In the genomic region with DNA sequence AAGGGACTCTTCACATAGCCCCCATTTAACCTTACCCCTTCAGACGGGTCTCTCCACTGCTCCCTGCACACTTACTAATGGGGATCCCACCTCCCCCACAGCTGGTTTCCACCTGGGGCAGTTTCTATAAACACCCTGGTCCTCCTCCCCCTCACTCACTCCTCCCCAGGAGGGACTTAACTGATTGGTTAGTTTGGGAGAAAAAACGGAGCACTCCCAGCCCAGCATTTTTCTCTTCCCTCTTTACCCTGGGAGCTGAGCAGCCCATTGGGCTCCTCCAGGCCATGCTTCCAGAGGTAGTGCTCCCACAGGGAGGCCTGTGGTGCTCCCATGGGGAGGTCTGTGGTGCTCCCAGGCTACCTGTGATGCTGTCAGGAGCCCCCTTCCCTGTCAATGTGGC, we compare ENCODE assay signal across 20 cellular contexts.
DNase-seq lines count a peak whose midpoint lies in the region; ATAC-seq, FAIRE-seq and TF ChIP-seq lines count a peak whose summit lies in the region.
"Had no signal": no experiment of that assay in that cellular context is flagged by ENCODE, and none has a peak within 500 bp of the region (broad histone marks: within the 10 kb centered on the region; RNA-seq: fewer than 3 reads in every experiment).

No MANE protein-coding gene starts in this region.

- no peak for ATAC-seq in HepG2
- no peak for ATAC-seq in right lobe of liver
- no peak for ATAC-seq in GM21529 (IDR thresholded peaks at IDR 0.05; ENCODE audit: unreplicated experiment)
- ATAC-seq: A549 had no signal

- no peak overlapping the region for H3K23ac ChIP-seq in H9 (ENCODE audit: insufficient read length, low read depth, low read length)

- H3K4me1 ChIP-seq in HepG2 (ENCODE audit: insufficient read depth, low read length) = no peaks in the 10 kb centered on the region
- no peaks in the 10 kb centered on the region for H3K4me1 ChIP-seq in right lobe of liver
- H3K4me1 ChIP-seq in H9 (ENCODE audit: insufficient read depth, low read length) = no peaks in the 10 kb centered on the region; the same call in 1 of the 2 replicates
- H3K4me1 ChIP-seq: A549, Caco-2 had no signal

- H3K9me3 ChIP-seq in HepG2 (ENCODE audit: low read length) = no peaks in the 10 kb centered on the region
- no peaks in the 10 kb centered on the region for H3K9me3 ChIP-seq in right lobe of liver
- no peaks in the 10 kb centered on the region for H3K9me3 ChIP-seq in H9 (ENCODE audit: control insufficient read depth, low read depth, low read length)
- H3K9me3 ChIP-seq: A549, Caco-2 had no signal

- no peak overlapping the region for H4K8ac ChIP-seq in H9 (replicated peaks; ENCODE audit: insufficient read length, low read depth, low read length)

- TF ChIP-seq POLR2A in HepG2 (IDR thresholded peaks at IDR 0.05; ENCODE audit: insufficient read depth in 1 of 2, low read depth in 2 of 2, low read length in 2 of 2) (no peak), right lobe of liver (IDR thresholded peaks at IDR 0.05) (no peak)

- no peak overlapping the region for H2BK120ac ChIP-seq in H9 (ENCODE audit: low read depth, low read length, poor library complexity, severe bottlenecking)

- peaks cover 7% of the 10 kb centered on the region for H3K27me3 Mint-ChIP-seq in glutamatergic neuron (ENCODE audit: unreplicated experiment)
- H3K27me3 Mint-ChIP-seq in neural crest cell (ENCODE audit: low read depth) = peaks cover 8% of the 10 kb centered on the region
- H3K27me3 Mint-ChIP-seq in H9 (ENCODE audit: low read depth) = no peaks in the 10 kb centered on the region; the same call in 1 of the 2 replicates

- TF ChIP-seq CTCF in HepG2 (CRISPR knock-in tag; IDR thresholded peaks at IDR 0.05) = no peak
- no peak for TF ChIP-seq CTCF in right lobe of liver (IDR thresholded peaks at IDR 0.05)
- TF ChIP-seq CTCF in glutamatergic neuron (IDR thresholded peaks at IDR 0.05; ENCODE audit: partially characterized antibody, unreplicated experiment) = no peak
- TF ChIP-seq CTCF in neural crest cell (conservative IDR thresholded peaks at IDR 0.05) = no peak
- no peak for TF ChIP-seq CTCF in H9 (conservative IDR thresholded peaks at IDR 0.05)

- DNase-seq in HepG2 (ENCODE audit: low spot score) (no peak), right lobe of liver (no peak), glutamatergic neuron (no peak), neural crest cell (ENCODE audit: low read depth, low spot score) (no peak), nucleus accumbens (lab: John Stamatoyannopoulos, UW) (no peak), H9 (no peak)
- DNase-seq: AML-193; CD4-positive, alpha-beta T cell; GDM1; GOT3; H7 had no signal

- no peak overlapping the region for H3K18ac ChIP-seq in H9 (ENCODE audit: insufficient read length, low read depth, low read length)

- H4K5ac ChIP-seq in H9 (ENCODE audit: insufficient read length, low read depth, low read length) = no peak overlapping the region

- H3K4me3 ChIP-seq in HepG2 (replicated peaks in 1 of 3; ENCODE audit: insufficient read depth in 1 of 3, low read depth in 2 of 3, low read length in 3 of 3) (no peak overlapping the region), right lobe of liver (no peak overlapping the region)
- H3K4me3 ChIP-seq: A549 had no signal

- H3K56ac ChIP-seq in H9 (ENCODE audit: insufficient read length, low read depth, low read length) = no peak overlapping the region

- H3K9me3 Mint-ChIP-seq in glutamatergic neuron (ENCODE audit: unreplicated experiment) (peaks cover 9% of the 10 kb centered on the region), neural crest cell (peaks cover 6% of the 10 kb centered on the region), H9 (no peaks in the 10 kb centered on the region; a peak in 2 of 5 replicates)
- H3K9me3 Mint-ChIP-seq: CD4-positive, alpha-beta T cell had no signal

- in situ Hi-C loops in HepG2 (cut with HindIII; ENCODE audit: extremely low pct_ligation_motif_present, low pct_unique_long_range_greater_than_20kb) = no loop called here

- H3K27me3 ChIP-seq in HepG2 (ENCODE audit: control insufficient read depth in 1 of 2, insufficient read depth in 2 of 2, low read length in 2 of 2) (peaks cover 0 to 31% of the 10 kb centered on the region in 2 experiments; a peak in 3 of 5 replicates), right lobe of liver (no peaks in the 10 kb centered on the region), H9 (ENCODE audit: insufficient read depth, low read length) (no peaks in the 10 kb centered on the region; the same call in 1 of the 2 replicates)

- no peak overlapping the region for H3K14ac ChIP-seq in H9 (ENCODE audit: insufficient read depth, low read length)

- H3K27ac Mint-ChIP-seq in glutamatergic neuron (ENCODE audit: unreplicated experiment) (no peak overlapping the region), neural crest cell (ENCODE audit: unreplicated experiment) (peak overlapping the region; percentile 70), H9 (peak overlapping the region in 1 of 3 experiments; percentile 50; a peak in 1 of 7 replicates)
- H3K27ac Mint-ChIP-seq: CD4-positive, alpha-beta T cell had no signal

- no peak for FAIRE-seq in HepG2 (lab: Jason Lieb, UNC)
- FAIRE-seq: A549, D721Med, GM12892, GM18507, HTR-8/SVneo had no signal

- no peaks in the 10 kb centered on the region for H3K23me2 ChIP-seq in H9 (ENCODE audit: insufficient read length, low read depth, low read length, poor library complexity, severe bottlenecking)

- no peaks in the 10 kb centered on the region for H3K79me1 ChIP-seq in H9 (ENCODE audit: insufficient read depth, low read depth, low read length, poor library complexity, severe bottlenecking)

- H3K4me2 ChIP-seq in HepG2 (ENCODE audit: low read depth, low read length) = no peak overlapping the region
- H3K4me2 ChIP-seq in H9 (ENCODE audit: insufficient read depth, insufficient read length, low read length) = no peak overlapping the region
- H3K4me2 ChIP-seq: A549 had no signal

- no peak overlapping the region for H3K4ac ChIP-seq in H9 (ENCODE audit: low read depth, low read length)

- H3K4me1 Mint-ChIP-seq in glutamatergic neuron (ENCODE audit: low read depth, unreplicated experiment) (peaks cover 7% of the 10 kb centered on the region), neural crest cell (peaks cover 24% of the 10 kb centered on the region), H9 (peaks cover 14 to 17% of the 10 kb centered on the region in 2 experiments)

- H2BK12ac ChIP-seq in H9 (ENCODE audit: insufficient read length, low read depth, low read length) = no peak overlapping the region

- no peak overlapping the region for H2AK5ac ChIP-seq in H9 (ENCODE audit: insufficient read length, low read length)

- WGBS in HepG2 (ENCODE audit: low lambda C conversion rate) = 0% methylated on average over 2 of the region's 2 CpGs
- 83% methylated on average over 1 of the region's 2 CpGs for WGBS in right lobe of liver (ENCODE audit: insufficient coverage, low coverage, low lambda C conversion rate, missing lambda C conversion rate)
- WGBS in H9 (ENCODE audit: extremely low coverage, insufficient read length, low lambda C conversion rate) = no CpG with 5 or more reads among the region's 2 CpGs

- H4K20me1 ChIP-seq in HepG2 (ENCODE audit: insufficient read depth, low read length) (no peaks in the 10 kb centered on the region), H9 (ENCODE audit: control insufficient read depth, insufficient read depth, insufficient read length) (no peaks in the 10 kb centered on the region)

- H4K91ac ChIP-seq in H9 (ENCODE audit: insufficient read length, low read depth, low read length) = no peak overlapping the region

- TF ChIP-seq EP300 in HepG2 (IDR thresholded peaks at IDR 0.05; ENCODE audit: low read depth in 2 of 2, low read length in 2 of 2) (no peak), HepG2 (CRISPR knock-in tag; IDR thresholded peaks at IDR 0.05; ENCODE audit: borderline replicate concordance) (no peak)

- H3T11ph ChIP-seq in H9 (ENCODE audit: low read length) = no peak overlapping the region

- H2BK15ac ChIP-seq in H9 (ENCODE audit: low read depth, low read length) = no peak overlapping the region

- H2AFZ ChIP-seq in HepG2 (ENCODE audit: low read length) (no peak overlapping the region), H9 (ENCODE audit: low read length) (no peak overlapping the region)

- no peak overlapping the region for H3K27ac ChIP-seq in HepG2 (ENCODE audit: extremely low read length, insufficient read depth, low read length)
- H3K27ac ChIP-seq in right lobe of liver = no peak overlapping the region
- no peak overlapping the region for H3K27ac ChIP-seq in H9 (ENCODE audit: insufficient read length, low read depth, low read length)
- H3K27ac ChIP-seq: 22Rv1, A549, C4-2B had no signal

- H3K4me3 Mint-ChIP-seq in glutamatergic neuron (ENCODE audit: unreplicated experiment) (peak overlapping the region; percentile 8), neural crest cell (no peak overlapping the region), H9 (no peak overlapping the region)
- H3K4me3 Mint-ChIP-seq: CD4-positive, alpha-beta T cell had no signal

- intact Hi-C loops in HepG2 (cut with micrococcal nuclease; ENCODE audit: unreplicated experiment) (no loop called here), right lobe of liver (cut with DNase I) (no loop called here)

- BruUV-seq in HepG2 (replicated peaks; lab: Mats Ljungman, UMichigan) = no TSS peak

- POLR2A ChIA-PET in HepG2 (lab: Yijun Ruan, JAX) = no interaction called here

- H3K36me3 Mint-ChIP-seq in glutamatergic neuron (ENCODE audit: unreplicated experiment) (peaks cover 13% of the 10 kb centered on the region), neural crest cell (ENCODE audit: low read depth) (peaks cover 2% of the 10 kb centered on the region), H9 (ENCODE audit: insufficient read depth in 1 of 3, low read depth in 3 of 3) (no peaks in the 10 kb centered on the region)

- CTCF ChIA-PET in HepG2 (lab: Yijun Ruan, JAX; ENCODE audit: low intra/inter-chr PET ratio, low total read pairs) = no interaction called here

- H3K9ac ChIP-seq in HepG2 (ENCODE audit: insufficient read depth, low read depth, low read length) (no peak overlapping the region), H9 (ENCODE audit: extremely low read depth, insufficient read length, low read length) (no peak overlapping the region)

- no peak overlapping the region for H2BK20ac ChIP-seq in H9 (ENCODE audit: low read depth, low read length, poor library complexity, severe bottlenecking)

- no peak for TF ChIP-seq RAD21 in HepG2 (CRISPR knock-in tag; IDR thresholded peaks at IDR 0.05)

- no peaks in the 10 kb centered on the region for H3K79me2 ChIP-seq in HepG2 (ENCODE audit: insufficient read depth, low read length)
- no peaks in the 10 kb centered on the region for H3K79me2 ChIP-seq in H9 (ENCODE audit: insufficient read depth, low read length)

- no peak overlapping the region for H2BK5ac ChIP-seq in H9 (ENCODE audit: insufficient read length, low read length)

- no peaks in the 10 kb centered on the region for H3K36me3 ChIP-seq in HepG2 (replicated peaks in 1 of 2; ENCODE audit: control insufficient read depth in 1 of 2, insufficient read depth in 2 of 2, low read length in 2 of 2)
- no peaks in the 10 kb centered on the region for H3K36me3 ChIP-seq in right lobe of liver

TF ChIP-seq in HepG2, 621 proteins besides CTCF, POLR2A, EP300 and RAD21:
- TF ChIP-seq ZNF263 (CRISPR knock-in tag; IDR thresholded peaks at IDR 0.05) (peak; percentile 36; the same call in 1 of the 2 replicates), JDP2 (CRISPR knock-in tag; IDR thresholded peaks at IDR 0.05; ENCODE audit: borderline replicate concordance) (no peak)
TF ChIP-seq in HepG2: peak in this region for 1.
